Comparison of ENCODE assay signal across 9 cellular contexts in genomic region chr1:159015440-159015909, GRCh38. TPM values are rescaled to one million over a fixed set of nuclear protein-coding genes. Genes with fewer than 3 reads are reported as not detected.
DNase-seq lines count a peak whose midpoint lies in the region; ATAC-seq, FAIRE-seq and TF ChIP-seq lines count a peak whose summit lies in the region.
"Had no signal": no experiment of that assay in that cellular context is flagged by ENCODE, and none has a peak within 500 bp of the region (broad histone marks: within the 10 kb centered on the region; RNA-seq: fewer than 3 reads in every experiment).

No MANE protein-coding gene starts in this region.

- TF ChIP-seq CTCF in liver (IDR thresholded peaks at IDR 0.05; ENCODE audit: low read depth, low read length, missing input control) = peak; percentile 4
- no peak for TF ChIP-seq CTCF in HepG2 (CRISPR knock-in tag; IDR thresholded peaks at IDR 0.05)
- TF ChIP-seq CTCF in hepatocyte (IDR thresholded peaks at IDR 0.05; ENCODE audit: poor library complexity) = no peak

- no TSS peak for BruUV-seq in HepG2 (replicated peaks; lab: Mats Ljungman, UMichigan)

- H3K9ac ChIP-seq in liver (ENCODE audit: low read depth in 1 of 2, low read length in 2 of 2) = no peak overlapping the region
- H3K9ac ChIP-seq in HepG2 (ENCODE audit: insufficient read depth, low read depth, low read length) = no peak overlapping the region
- H3K9ac ChIP-seq: parathyroid adenoma had no signal

- H3K4me3 ChIP-seq in liver (ENCODE audit: low read depth in 1 of 3, low read length in 3 of 3) (no peak overlapping the region), HepG2 (replicated peaks in 1 of 3; ENCODE audit: insufficient read depth in 1 of 3, low read depth in 2 of 3, low read length in 3 of 3) (no peak overlapping the region), hepatocyte (no peak overlapping the region)

- in situ Hi-C loops in HepG2 (cut with HindIII; ENCODE audit: extremely low pct_ligation_motif_present, low pct_unique_long_range_greater_than_20kb) (loop anchor here (25.0 kb wide), 1 partner anchor 828 kb away; the partner anchor contains the start of gene CD1D), SK-MEL-5 (cut with HindIII; ENCODE audit: low pct_unique_long_range_greater_than_20kb, low sequenced_read_pairs) (no loop called here)

- H3K4me2 ChIP-seq in HepG2 (ENCODE audit: low read depth, low read length) = no peak overlapping the region
- H3K4me2 ChIP-seq in hepatocyte = no peak overlapping the region

- H3K4me1 ChIP-seq in liver (ENCODE audit: control insufficient read depth in 4 of 4, insufficient read depth in 4 of 4, low read length in 3 of 4) (no peaks in the 10 kb centered on the region), HepG2 (ENCODE audit: insufficient read depth, low read length) (no peaks in the 10 kb centered on the region), hepatocyte (ENCODE audit: insufficient read depth) (peaks cover 9% of the 10 kb centered on the region)
- H3K4me1 ChIP-seq: parathyroid adenoma had no signal

- CTCF ChIA-PET in HepG2 (lab: Yijun Ruan, JAX; ENCODE audit: low intra/inter-chr PET ratio, low total read pairs) = no interaction called here

- H3K9me3 ChIP-seq in liver (ENCODE audit: control insufficient read depth in 4 of 4, low read length in 3 of 4) (no peaks in the 10 kb centered on the region), HepG2 (ENCODE audit: low read length) (no peaks in the 10 kb centered on the region), hepatocyte (ENCODE audit: low read depth) (no peaks in the 10 kb centered on the region)

- no peak for FAIRE-seq in HepG2 (lab: Jason Lieb, UNC)

- H3K79me2 ChIP-seq in HepG2 (ENCODE audit: insufficient read depth, low read length) (no peaks in the 10 kb centered on the region), hepatocyte (peaks cover 46% of the 10 kb centered on the region)
- H3K79me2 ChIP-seq: parathyroid adenoma had no signal

- peak in 1 of 2 donors; percentile 7 for TF ChIP-seq RAD21 in liver (IDR thresholded peaks at IDR 0.05)
- no peak for TF ChIP-seq RAD21 in HepG2 (CRISPR knock-in tag; IDR thresholded peaks at IDR 0.05)

- ATAC-seq in HepG2 (no peak), HG03095 (IDR thresholded peaks at IDR 0.05; ENCODE audit: unreplicated experiment) (peak; percentile 92)

- no peak for TF ChIP-seq EP300 in HepG2 (IDR thresholded peaks at IDR 0.05; ENCODE audit: low read depth in 2 of 2, low read length in 2 of 2)
- no peak for TF ChIP-seq EP300 in HepG2 (CRISPR knock-in tag; IDR thresholded peaks at IDR 0.05; ENCODE audit: borderline replicate concordance)

- intact Hi-C loops in HepG2 (cut with micrococcal nuclease; ENCODE audit: unreplicated experiment) = no loop called here

- DNase-seq in HepG2 (ENCODE audit: low spot score) (no peak), SK-MEL-5 (ENCODE audit: low read depth, low spot score) (peak; percentile 96), hepatocyte (ENCODE audit: low spot score) (peak; percentile 64), NCI-H2107 treated with DMSO at 0.1 percent for 48 hours (lab: John Stamatoyannopoulos, UW; ENCODE audit: unreplicated experiment) (no peak)
- DNase-seq in activated naive CD8-positive, alpha-beta T cell treated with anti-CD3 and anti-CD28 coated beads, Interleukin-2, amount 50 U/mL, for 16 hours (ENCODE audit: low read depth, low spot score) = peak; percentile 37
- peak; percentile 50 to 81 for DNase-seq in stimulated activated CD4-positive, alpha-beta T cell treated with anti-CD3 and anti-CD28 coated beads, Interleukin-4, amount 100 ng/mL, for 4 hours

- peak overlapping the region; percentile 36 for H3K27ac ChIP-seq in liver (ENCODE audit: low read depth in 1 of 2, low read length in 2 of 2)
- no peak overlapping the region for H3K27ac ChIP-seq in HepG2 (ENCODE audit: extremely low read length, insufficient read depth, low read length)
- peak overlapping the region; percentile 48 for H3K27ac ChIP-seq in hepatocyte
- H3K27ac ChIP-seq: parathyroid adenoma had no signal

- H4K20me1 ChIP-seq in HepG2 (ENCODE audit: insufficient read depth, low read length) = no peaks in the 10 kb centered on the region
- no peaks in the 10 kb centered on the region for H4K20me1 ChIP-seq in hepatocyte (ENCODE audit: insufficient read depth, poor library complexity, severe bottlenecking)

- H2AFZ ChIP-seq in HepG2 (ENCODE audit: low read length) = no peak overlapping the region
- H2AFZ ChIP-seq in hepatocyte = no peak overlapping the region
- H2AFZ ChIP-seq: parathyroid adenoma had no signal

- 54% methylated on average over 4 of the region's 4 CpGs for WGBS in liver
- under 1% methylated on average over 4 of the region's 4 CpGs for WGBS in HepG2 (ENCODE audit: low lambda C conversion rate)
- 90% methylated on average over 4 of the region's 4 CpGs for WGBS in hepatocyte (ENCODE audit: low lambda C conversion rate, missing lambda C conversion rate)

- TF ChIP-seq POLR2A in HepG2 (IDR thresholded peaks at IDR 0.05; ENCODE audit: insufficient read depth in 1 of 2, low read depth in 2 of 2, low read length in 2 of 2) = no peak

- H3K9me2 ChIP-seq in hepatocyte (replicated peaks; ENCODE audit: insufficient read depth) = no peaks in the 10 kb centered on the region

- H3K36me3 ChIP-seq in liver (ENCODE audit: control insufficient read depth in 4 of 4, insufficient read depth in 3 of 4, low read depth in 1 of 4, low read length in 3 of 4) = peaks cover 0 to 15% (median 3%) of the 10 kb centered on the region in 4 donors
- H3K36me3 ChIP-seq in HepG2 (replicated peaks in 1 of 2; ENCODE audit: control insufficient read depth in 1 of 2, insufficient read depth in 2 of 2, low read length in 2 of 2) = no peaks in the 10 kb centered on the region
- H3K36me3 ChIP-seq in hepatocyte (replicated peaks; ENCODE audit: insufficient read depth, low read depth) = no peaks in the 10 kb centered on the region

- H3K27me3 ChIP-seq in liver (ENCODE audit: control insufficient read depth in 4 of 4, insufficient read depth in 4 of 4, low read length in 3 of 4) = peaks cover 0 to 2% (median 0%) of the 10 kb centered on the region in 4 donors
- 0 out of 5 replicates have a peak, but pooled peaks cover 0 to 2% of the 10 kb centered on the region in 2 experiments for H3K27me3 ChIP-seq in HepG2 (ENCODE audit: control insufficient read depth in 1 of 2, insufficient read depth in 2 of 2, low read length in 2 of 2)
- H3K27me3 ChIP-seq in hepatocyte = no peaks in the 10 kb centered on the region

- POLR2A ChIA-PET in HepG2 (lab: Yijun Ruan, JAX) = no interaction called here

TF ChIP-seq in liver, 16 proteins besides CTCF, POLR2A, EP300 and RAD21 (continues in another document):
- TF ChIP-seq NR2F2 (IDR thresholded peaks at IDR 0.05) (no peak), GABPA (IDR thresholded peaks at IDR 0.05 in 1 of 2, conservative IDR thresholded peaks at IDR 0.05 in 1 of 2) (peak; percentile 9 to 40), FOXA2 (IDR thresholded peaks at IDR 0.05) (no peak), FOXA1 (IDR thresholded peaks at IDR 0.05) (no peak)
- TF ChIP-seq, protein P1, sequence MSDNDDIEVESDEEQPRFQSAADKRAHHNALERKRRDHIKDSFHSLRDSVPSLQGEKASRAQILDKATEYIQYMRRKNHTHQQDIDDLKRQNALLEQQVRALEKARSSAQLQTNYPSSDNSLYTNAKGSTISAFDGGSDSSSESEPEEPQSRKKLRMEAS (IDR thresholded peaks at IDR 0.05) = peak; percentile 99

TF ChIP-seq in HepG2, 621 proteins besides CTCF, POLR2A, EP300 and RAD21:
- TF ChIP-seq SSRP1 (CRISPR knock-in tag; IDR thresholded peaks at IDR 0.05) (no peak), PREB (CRISPR knock-in tag; IDR thresholded peaks at IDR 0.05) (no peak), YEATS4 (CRISPR knock-in tag; IDR thresholded peaks at IDR 0.05; ENCODE audit: borderline replicate concordance) (no peak), CCDC6 (CRISPR knock-in tag; IDR thresholded peaks at IDR 0.05) (no peak)

RNA-seq across cellular contexts. Expression of gene IFI16, which starts 5.8 kb away (rescaled TPM):
- 10 to 100 TPM in 1 of 2 donors, 1 to 10 TPM in 1; 8.5 to 10.3 TPM for total RNA-seq in liver
- polyA plus RNA-seq in liver = 1 to 10 TPM; 7.9 to 9.5 TPM
- not detected in 2 replicates for total RNA-seq in HepG2 (2016; rRNA removed; fragmentation: Illumina TruSeq; extraction: Trizol)
- not detected in 2 replicates for total RNA-seq in HepG2 (2016; cell fraction: cytosol; rRNA removed; fragmentation: Illumina TruSeq; extraction: Trizol; ENCODE audit: low read depth)
- total RNA-seq in HepG2 (2016; cell fraction: insoluble cytoplasmic fraction; rRNA removed; fragmentation: Illumina TruSeq; extraction: Trizol) = not detected in 2 replicates
- not detected in 2 replicates for total RNA-seq in HepG2 (2016; cell fraction: membrane; rRNA removed; fragmentation: Illumina TruSeq; extraction: Trizol)
- not detected in 2 replicates for total RNA-seq in HepG2 (2016; cell fraction: nucleus; rRNA removed; fragmentation: Illumina TruSeq; extraction: Trizol)
- polyA plus RNA-seq in HepG2 (2011; rRNA removed) = 0.04 TPM in 1 of 2 replicates, not detected in the other
- polyA plus RNA-seq in HepG2 (2011; cell fraction: cytosol; rRNA removed) = 0.10 TPM in 1 of 2 replicates, not detected in the other
- polyA plus RNA-seq in HepG2 (2011; cell fraction: nucleus; rRNA removed) = 0.14 TPM in 1 of 2 replicates, not detected in the other
- not detected in 2 replicates for polyA plus RNA-seq in HepG2 (2012)
- not detected in 2 replicates for polyA plus RNA-seq in HepG2 (2016; cell fraction: cytosol; fragmentation: Illumina TruSeq; extraction: Trizol; ENCODE audit: low read depth)
- not detected in 2 replicates for polyA plus RNA-seq in HepG2 (2016; cell fraction: insoluble cytoplasmic fraction; fragmentation: Illumina TruSeq; extraction: Trizol; ENCODE audit: low read depth)
- polyA plus RNA-seq in HepG2 (2016; cell fraction: membrane; fragmentation: Illumina TruSeq; extraction: Trizol; ENCODE audit: low read depth) = not detected in 2 replicates
- polyA plus RNA-seq in HepG2 (2016; cell fraction: nucleus; fragmentation: Illumina TruSeq; extraction: Trizol; ENCODE audit: insufficient read depth, low read depth) = not detected in 2 replicates
- polyA minus RNA-seq in HepG2 (2011; rRNA and poly(A)+ RNA removed; ENCODE audit: low replicate concordance) = 0.06 and 21.0 TPM in 2 replicates
- 0.20 and 0.26 TPM in 2 replicates for polyA minus RNA-seq in HepG2 (2011; cell fraction: cytosol; rRNA and poly(A)+ RNA removed)
- polyA minus RNA-seq in HepG2 (2011; cell fraction: nucleus; rRNA and poly(A)+ RNA removed) = not detected in 2 replicates
- total RNA-seq in SK-MEL-5 (2014; rRNA removed; shearing (Covaris generic)) = 91.7 and 103 TPM in 2 replicates
- polyA plus RNA-seq in SK-MEL-5 (2015; cell fraction: cytosol; rRNA removed) = 219 and 247 TPM in 2 replicates
- 371 and 524 TPM in 2 replicates for polyA plus RNA-seq in SK-MEL-5 (2015; cell fraction: nucleus; rRNA removed)
- total RNA-seq in hepatocyte = 22.2 and 25.1 TPM in 2 replicates
- 31.8 and 35.6 TPM in 2 replicates for polyA plus RNA-seq in hepatocyte

Comparison
In these comparisons a context has a peak if more than half of its experiments do, and no peak if none do; other contexts are left out.
1. RNA of gene IFI16, which starts 5.8 kb away (total RNA-seq): 91.7 to 103 TPM in SK-MEL-5, 22.2 to 25.1 TPM in hepatocyte and 8.5 to 10.3 TPM in liver; not detected in HepG2; every median in the first group is over 4 times any median in the second.
2. DNase-seq: peak in SK-MEL-5 (single experiment), activated naive CD8-positive, alpha-beta T cell treated with anti-CD3 and anti-CD28 coated beads, Interleukin-2, amount 50 U/mL, for 16 hours (single experiment), hepatocyte (single experiment) and stimulated activated CD4-positive, alpha-beta T cell treated with anti-CD3 and anti-CD28 coated beads, Interleukin-4, amount 100 ng/mL, for 4 hours (2 of 2); none in HepG2 (single experiment) and NCI-H2107 treated with DMSO at 0.1 percent for 48 hours (single experiment).